Comparison of ENCODE assay signal across 2 cellular contexts in the genomic region with DNA sequence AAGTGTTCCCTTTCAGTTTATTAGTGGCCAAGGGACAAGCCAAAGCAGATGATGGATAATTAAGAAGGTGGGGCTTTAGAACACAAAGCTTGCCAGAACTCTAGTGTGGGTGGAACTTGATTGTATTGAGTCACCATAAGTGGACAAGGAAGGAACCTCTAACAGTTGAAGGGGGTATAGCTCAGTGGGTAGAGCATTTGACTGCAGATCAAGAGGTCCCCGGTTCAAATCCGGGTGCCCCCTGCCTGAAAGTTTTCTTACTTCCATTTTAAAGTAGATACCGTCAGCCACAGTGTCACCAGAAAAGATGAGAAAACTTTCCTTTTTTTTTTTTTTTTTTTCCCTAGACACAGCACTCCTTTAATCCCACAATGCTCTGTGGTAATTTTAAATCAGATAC.
TF ChIP-seq lines count a peak whose summit lies in the region.

No MANE protein-coding gene starts in this region.

TF ChIP-seq in IMR-90, 13 proteins besides CTCF, POLR2A, EP300 and RAD21:
- peak; percentile 19; the same call in 1 of the 2 replicates for TF ChIP-seq FOS (IDR thresholded peaks at IDR 0.05; ENCODE audit: low read depth, low read length)

TF ChIP-seq in SK-N-SH, 30 proteins besides CTCF, POLR2A, EP300 and RAD21:
- TF ChIP-seq TEAD4 (IDR thresholded peaks at IDR 0.05; ENCODE audit: borderline replicate concordance, insufficient read depth): 0 out of 2 replicates have a peak, but pooled peaks have one; percentile 14
TF ChIP-seq in SK-N-SH: peak in this region for 1; not testable (repeated sequence) for 29.
